8 cellular contexts compared by ENCODE assay signal in genomic region chr1:54121482-54122130, GRCh38. TPM values are rescaled to one million over a fixed set of nuclear protein-coding genes. Genes with fewer than 3 reads are reported as not detected.
A peak's percentile ranks its signal among the peaks of the same experiment; 100 is the strongest.
DNase-seq lines count a peak whose midpoint lies in the region; ATAC-seq and TF ChIP-seq lines count a peak whose summit lies in the region.

No MANE protein-coding gene starts in this region.

- no peak for TF ChIP-seq POLR2A in tibial nerve (IDR thresholded peaks at IDR 0.05)

- TF ChIP-seq CTCF in KMS-11 (conservative IDR thresholded peaks at IDR 0.05; ENCODE audit: low read depth, low read length) (peak; percentile 60), tibial nerve (IDR thresholded peaks at IDR 0.05) (peak; percentile 66 to 89 (median 79))

- no peaks in the 10 kb centered on the region for H4K20me1 ChIP-seq in KMS-11 (ENCODE audit: insufficient read depth)

- DNase-seq in DMS153 treated with DMSO at 0.1 percent for 48 hours (lab: John Stamatoyannopoulos, UW; ENCODE audit: unreplicated experiment), result peak; percentile 70
- DNase-seq in Right ventricle myocardium superior, result peak; percentile 85
- DNase-seq in pons (ENCODE audit: low spot score), result peak; percentile 52
- DNase-seq in tibial nerve (ENCODE audit: low spot score in 2 of 2), result peak; percentile 49 to 77
- no peak for DNase-seq in NK-92 (lab: John Stamatoyannopoulos, UW; ENCODE audit: unreplicated experiment)

- no peaks in the 10 kb centered on the region for H3K27me3 Mint-ChIP-seq in activated naive CD4-positive, alpha-beta T cell treated with anti-CD3 and anti-CD28 coated beads, Interleukin-2, amount 50 U/mL, for 24 hours

- H3K4me1 ChIP-seq in KMS-11 (ENCODE audit: low read depth, poor library complexity, severe bottlenecking) (peaks cover 10% of the 10 kb centered on the region), tibial nerve (peaks cover 0 to 13% (median 8%) of the 10 kb centered on the region in 4 donors)

- no peaks in the 10 kb centered on the region for H3K9me3 Mint-ChIP-seq in activated naive CD4-positive, alpha-beta T cell treated with anti-CD3 and anti-CD28 coated beads, Interleukin-2, amount 50 U/mL, for 24 hours

- TF ChIP-seq EP300 in tibial nerve (IDR thresholded peaks at IDR 0.05), result peak in 1 of 2 donors; percentile 38

- ATAC-seq in SK-N-SH treated with all-trans-retinoic acid at 6 μM for 48 hours (peak; percentile 93), Right ventricle myocardium superior (ENCODE audit: poor library complexity) (peak; percentile 95)

- no peaks in the 10 kb centered on the region for H3K9me3 ChIP-seq in tibial nerve

- peak overlapping the region; percentile 73 for H3K4me3 Mint-ChIP-seq in activated naive CD4-positive, alpha-beta T cell treated with anti-CD3 and anti-CD28 coated beads, Interleukin-2, amount 50 U/mL, for 24 hours

- intact Hi-C loops in Right ventricle myocardium superior (cut with DNase I), result loop anchor here (10.0 kb wide), 2 partner anchors 153 to 283 kb away; partner anchors contain the start of gene SSBP3

- H3K4me1 Mint-ChIP-seq in activated naive CD4-positive, alpha-beta T cell treated with anti-CD3 and anti-CD28 coated beads, Interleukin-2, amount 50 U/mL, for 24 hours, result peaks cover 5% of the 10 kb centered on the region

- no peak overlapping the region for H3K4me3 ChIP-seq in KMS-11 (IDR thresholded peaks at IDR 0.05; ENCODE audit: insufficient read depth, low read depth, low read length)
- peak overlapping the region in 3 of 4 donors; percentile 22 to 37 (median 24) for H3K4me3 ChIP-seq in tibial nerve

- H3K36me3 Mint-ChIP-seq in activated naive CD4-positive, alpha-beta T cell treated with anti-CD3 and anti-CD28 coated beads, Interleukin-2, amount 50 U/mL, for 24 hours, result no peaks in the 10 kb centered on the region

- H3K27ac ChIP-seq in KMS-11 (no peak overlapping the region), tibial nerve (peak overlapping the region in 1 of 4 donors; percentile 58)

- H2AFZ ChIP-seq in KMS-11 (ENCODE audit: low read depth), result peak overlapping the region; percentile 54; the same call in 1 of the 2 replicates

- H3K27me3 ChIP-seq in KMS-11 (ENCODE audit: insufficient read depth, low read depth), result no peaks in the 10 kb centered on the region
- H3K27me3 ChIP-seq in tibial nerve, result no peaks in the 10 kb centered on the region

- no peaks in the 10 kb centered on the region for H3K36me3 ChIP-seq in KMS-11 (ENCODE audit: insufficient read depth)
- H3K36me3 ChIP-seq in tibial nerve, result no peaks in the 10 kb centered on the region

- H3K9ac ChIP-seq in KMS-11, result no peak overlapping the region; the same call in 1 of the 2 replicates

- H3K4me2 ChIP-seq in KMS-11, result peak overlapping the region; percentile 38

- no peaks in the 10 kb centered on the region for H3K79me2 ChIP-seq in KMS-11 (ENCODE audit: insufficient read depth, low read depth)

- H3K27ac Mint-ChIP-seq in activated naive CD4-positive, alpha-beta T cell treated with anti-CD3 and anti-CD28 coated beads, Interleukin-2, amount 50 U/mL, for 24 hours, result peak overlapping the region; percentile 59

- 1 to 5% methylated on average over 19 to 27 of the region's 36 CpGs for WGBS in tibial nerve, 2 donors

TF ChIP-seq in SK-N-SH treated with all-trans-retinoic acid at 6 μM for 48 hours, 23 proteins besides CTCF, POLR2A, EP300 and RAD21:
- TF ChIP-seq PPARA (CRISPR knock-in tag; IDR thresholded peaks at IDR 0.05; ENCODE audit: borderline replicate concordance) (no peak), ZFP30 (CRISPR knock-in tag; IDR thresholded peaks at IDR 0.05) (no peak), CSRNP3 (CRISPR knock-in tag; IDR thresholded peaks at IDR 0.05) (no peak), GLIS3 (CRISPR knock-in tag; IDR thresholded peaks at IDR 0.05) (no peak), CREB5 (CRISPR knock-in tag; IDR thresholded peaks at IDR 0.05; ENCODE audit: low read depth) (no peak), POU6F1 (CRISPR knock-in tag; IDR thresholded peaks at IDR 0.05; ENCODE audit: borderline replicate concordance, low read depth) (no peak), ZC3H10 (CRISPR knock-in tag; IDR thresholded peaks at IDR 0.05) (no peak), SNAI2 (CRISPR knock-in tag; IDR thresholded peaks at IDR 0.05) (no peak), ISL1 (CRISPR knock-in tag; IDR thresholded peaks at IDR 0.05) (no peak), ZNF8 (CRISPR knock-in tag; IDR thresholded peaks at IDR 0.05) (no peak), ARNTL (CRISPR knock-in tag; IDR thresholded peaks at IDR 0.05; ENCODE audit: borderline replicate concordance, low read depth) (no peak), TCF4 (CRISPR knock-in tag; IDR thresholded peaks at IDR 0.05; ENCODE audit: borderline replicate concordance) (no peak), BACH2 (CRISPR knock-in tag; IDR thresholded peaks at IDR 0.05; ENCODE audit: borderline replicate concordance) (no peak), ESRRG (CRISPR knock-in tag; IDR thresholded peaks at IDR 0.05) (no peak), PATZ1 (CRISPR knock-in tag; IDR thresholded peaks at IDR 0.05; ENCODE audit: borderline replicate concordance) (no peak), ZFP3 (CRISPR knock-in tag; IDR thresholded peaks at IDR 0.05) (no peak), OSR1 (CRISPR knock-in tag; IDR thresholded peaks at IDR 0.05) (no peak)

RNA-seq across cellular contexts. Expression of gene CDCP2, which starts 31.2 kb away (rescaled TPM):
- not detected for total RNA-seq in Right ventricle myocardium superior
- under 1 TPM in 2 of 4 donors, not detected in 2; 0.30 to 0.44 TPM for total RNA-seq in tibial nerve
